In the genomic region with DNA sequence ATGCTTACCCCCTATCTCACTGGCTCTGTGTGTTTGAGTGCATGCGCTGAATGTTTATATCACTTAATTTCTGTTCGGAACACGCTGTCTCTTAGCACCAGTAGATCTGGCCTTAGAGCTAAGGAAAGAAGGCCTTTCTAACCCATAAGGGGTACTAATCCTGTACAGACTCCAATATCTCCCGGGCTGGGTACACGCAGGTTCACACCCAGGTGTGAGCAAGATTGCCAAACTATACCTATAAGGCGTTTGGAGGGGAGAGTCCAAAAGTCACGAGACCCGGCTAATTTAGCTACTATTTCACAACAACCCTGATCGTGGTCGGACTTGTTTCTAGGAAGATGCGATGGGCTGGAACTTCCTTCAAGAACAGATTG, we compare ENCODE assay signal across 7 cellular contexts. TPM values are rescaled to one million over a fixed set of nuclear protein-coding genes. Genes with fewer than 3 reads are reported as not detected.
DNase-seq lines count a peak whose midpoint lies in the region; ATAC-seq and TF ChIP-seq lines count a peak whose summit lies in the region.

No MANE protein-coding gene starts in this region.

- H3K27me3 ChIP-seq in brain microvascular endothelial cell (replicated peaks) (no peaks in the 10 kb centered on the region), mucosa of stomach (ENCODE audit: control insufficient read depth, insufficient read depth, low read length) (no peaks in the 10 kb centered on the region)

- no peaks in the 10 kb centered on the region for H3K9me3 ChIP-seq in mucosa of stomach (ENCODE audit: control insufficient read depth, low read length)

- TF ChIP-seq CTCF in brain microvascular endothelial cell (IDR thresholded peaks at IDR 0.05; ENCODE audit: low read depth, low read length, missing control alignments), result no peak

- in situ Hi-C loops in brain microvascular endothelial cell (cut with HindIII; ENCODE audit: low pct_ligation_motif_present, low sequenced_read_pairs), result no loop called here

- peak overlapping the region; percentile 87 for H3K4me3 ChIP-seq in brain microvascular endothelial cell (ENCODE audit: low read depth, low read length)
- peak overlapping the region; percentile 81 for H3K4me3 ChIP-seq in mucosa of stomach (ENCODE audit: low read length)

- peaks cover 10% of the 10 kb centered on the region for H3K4me1 ChIP-seq in mucosa of stomach (ENCODE audit: control insufficient read depth, insufficient read depth, low read length)

- H3K9ac ChIP-seq in mucosa of stomach (ENCODE audit: low read length), result peak overlapping the region; percentile 69

- no peaks in the 10 kb centered on the region for H3K36me3 ChIP-seq in brain microvascular endothelial cell (replicated peaks)
- H3K36me3 ChIP-seq in mucosa of stomach (ENCODE audit: control insufficient read depth, insufficient read depth, low read length), result no peaks in the 10 kb centered on the region

- peak overlapping the region; percentile 78 for H3K27ac ChIP-seq in brain microvascular endothelial cell

- ATAC-seq in GM18909 (IDR thresholded peaks at IDR 0.05; ENCODE audit: poor library complexity, unreplicated experiment) (peak; percentile 15), HG03521 (IDR thresholded peaks at IDR 0.05; ENCODE audit: unreplicated experiment) (no peak)

- peak; percentile 56 for DNase-seq in HuH-7 (ENCODE audit: low spot score)
- no peak for DNase-seq in brain microvascular endothelial cell
- no peak for DNase-seq in RKO (ENCODE audit: low spot score)
- no peak for DNase-seq in dermis blood vessel endothelial cell

RNA-seq across cellular contexts. Expression of gene PDSS1, which starts 0.7 kb away (rescaled TPM):
- total RNA-seq in dermis blood vessel endothelial cell, result 5.8 and 6.1 TPM in 2 replicates
